Comparison of ENCODE assay signal across 8 cellular contexts in the genomic region with DNA sequence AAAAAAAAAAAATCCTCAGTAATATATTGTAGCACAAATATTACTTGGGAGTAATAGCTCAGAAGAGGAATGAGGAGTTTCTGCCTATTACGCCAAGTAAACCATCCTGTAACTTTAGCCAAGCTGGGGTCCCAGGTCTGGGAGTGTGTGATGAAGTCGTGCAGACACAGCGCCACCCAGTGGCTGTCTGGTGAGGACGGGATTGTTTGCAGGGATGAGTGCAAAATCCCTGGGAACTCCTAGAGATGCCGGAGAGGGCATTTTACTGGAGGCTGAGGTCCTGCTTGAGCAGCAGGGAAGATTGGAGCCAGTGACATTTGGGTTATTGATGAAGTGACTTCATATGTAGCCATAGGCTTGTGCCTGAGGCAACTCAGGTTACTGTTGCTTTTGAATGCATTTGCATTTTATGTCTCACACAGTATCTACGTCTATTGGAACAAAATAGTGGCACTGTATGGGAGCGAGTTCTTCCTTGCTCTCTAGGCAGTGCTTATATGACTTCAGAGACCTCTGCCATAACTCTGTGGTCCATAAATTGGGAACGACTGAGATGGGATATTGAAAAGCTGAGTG.
A peak's percentile ranks its signal among the peaks of the same experiment; 100 is the strongest.
DNase-seq lines count a peak whose midpoint lies in the region; ATAC-seq and TF ChIP-seq lines count a peak whose summit lies in the region.

No MANE protein-coding gene starts in this region.

- TF ChIP-seq CTCF in epithelial cell of proximal tubule (conservative IDR thresholded peaks at IDR 0.05; ENCODE audit: low read depth, low read length): peak; percentile 95

- H3K4me3 ChIP-seq in epithelial cell of proximal tubule (ENCODE audit: low read depth, low read length): no peak overlapping the region

- ATAC-seq in activated CD4-positive, CD25-positive, alpha-beta regulatory T cell treated with anti-CD3 and anti-CD28 coated beads, Interleukin-2, amount 50 U/mL, for 24 hours: no peak
- peak; percentile 63 for ATAC-seq in HG03175 (IDR thresholded peaks at IDR 0.05; ENCODE audit: unreplicated experiment)

- peak in 3 of 4 experiments; percentile 10 to 35 (median 15) for DNase-seq in activated CD4-positive, CD25-positive, alpha-beta regulatory T cell (lab: John Stamatoyannopoulos, UW)
- DNase-seq in NCI-H748 treated with DMSO at 0.1 percent for 48 hours (lab: John Stamatoyannopoulos, UW) (peak; percentile 64), epithelial cell of proximal tubule (ENCODE audit: low read depth) (no peak), mucosa of gallbladder (ENCODE audit: low spot score) (peak; percentile 52)
- DNase-seq in activated CD8-positive, alpha-beta memory T cell treated with anti-CD3 and anti-CD28 coated beads, Interleukin-2, amount 50 U/mL, for 24 hours (ENCODE audit: extremely low read depth): peak; percentile 8
- DNase-seq in stimulated activated naive CD4-positive, alpha-beta T cell (lab: John Stamatoyannopoulos, UW): peak in 5 of 6 experiments; percentile 11 to 54 (median 13)
